ENCODE assay signal across 8 cellular contexts in genomic region chr3:28348637-28349396, GRCh38. TPM values are rescaled to one million over a fixed set of nuclear protein-coding genes. Genes with fewer than 3 reads are reported as not detected.
DNase-seq lines count a peak whose midpoint lies in the region; ATAC-seq, FAIRE-seq and TF ChIP-seq lines count a peak whose summit lies in the region.

AZI2 (minus strand) TSS chr3:28348824; CDS start chr3:28340617, 8,207 bp downstream.
ZCWPW2 (plus strand) TSS chr3:28348721; CDS start chr3:28413069, 64,348 bp downstream.

- FAIRE-seq in pancreas (lab: Jason Lieb, UNC), result no peak

- H3K4me1 Mint-ChIP-seq in activated naive CD8-positive, alpha-beta T cell treated with anti-CD3 and anti-CD28 coated beads, Interleukin-2, amount 10 ng/mL, durations not matched to agents 7 days and 5 days, result peaks cover 36% of the 10 kb centered on the region

- no peaks in the 10 kb centered on the region for H3K27me3 ChIP-seq in pancreas
- H3K27me3 ChIP-seq in tibial nerve, result no peaks in the 10 kb centered on the region

- peak; percentile 88 for ATAC-seq in HG02623 (IDR thresholded peaks at IDR 0.05; ENCODE audit: unreplicated experiment)
- peak; percentile 84 for ATAC-seq in activated naive CD8-positive, alpha-beta T cell treated with anti-CD3 and anti-CD28 coated beads, Interleukin-2, amount 10 ng/mL, durations not matched to agents 7 days and 5 days (ENCODE audit: low read depth)
- ATAC-seq in Right ventricle myocardium inferior, result peak; percentile 97
- peak; percentile 95 to 97 (median 96) for ATAC-seq in pancreas

- peak within 1 kb of the TSS; percentile 99 for H3K27ac Mint-ChIP-seq in activated naive CD8-positive, alpha-beta T cell treated with anti-CD3 and anti-CD28 coated beads, Interleukin-2, amount 10 ng/mL, durations not matched to agents 7 days and 5 days

- H3K36me3 ChIP-seq in pancreas (no peaks in the 10 kb centered on the region), tibial nerve (peaks cover 0 to 22% (median 0%) of the 10 kb centered on the region in 3 donors)

- intact Hi-C loops in Right ventricle myocardium inferior (cut with DNase I), result loop anchor here (2.0 kb wide), 1 partner anchor 108 kb away; the partner anchor contains the start of gene CMC1
- intact Hi-C loops in pancreas (cut with DNase I), result no loop called here

- H3K4me3 Mint-ChIP-seq in activated naive CD8-positive, alpha-beta T cell treated with anti-CD3 and anti-CD28 coated beads, Interleukin-2, amount 10 ng/mL, durations not matched to agents 7 days and 5 days, result peak within 1 kb of the TSS; percentile 98

- peaks cover 5% of the 10 kb centered on the region for H3K9me3 Mint-ChIP-seq in activated naive CD8-positive, alpha-beta T cell treated with anti-CD3 and anti-CD28 coated beads, Interleukin-2, amount 10 ng/mL, durations not matched to agents 7 days and 5 days

- peak within 1 kb of the TSS; percentile 72 for H3K4me3 ChIP-seq in GM12864 (ENCODE audit: low read depth, low read length)
- peak within 1 kb of the TSS; percentile 58 to 77 (median 61) for H3K4me3 ChIP-seq in pancreas
- peak within 1 kb of the TSS; percentile 59 to 93 (median 82) for H3K4me3 ChIP-seq in tibial nerve

- TF ChIP-seq POLR2A in tibial nerve (IDR thresholded peaks at IDR 0.05), result peak; percentile 93 to 95

- peak; percentile 28 for TF ChIP-seq CTCF in GM12864 (IDR thresholded peaks at IDR 0.05; ENCODE audit: low read depth, low read length, missing control alignments)
- no peak for TF ChIP-seq CTCF in pancreas (IDR thresholded peaks at IDR 0.05)
- TF ChIP-seq CTCF in tibial nerve (IDR thresholded peaks at IDR 0.05), result peak in 1 of 5 experiments; percentile 14

- WGBS in pancreas, 2 donors, result 0 to 1% methylated on average over 77 to 79 of the region's 79 CpGs
- WGBS in tibial nerve, 2 donors, result 1% methylated on average over 52 to 73 of the region's 79 CpGs

- H3K27ac ChIP-seq in pancreas (peak within 1 kb of the TSS; percentile 99 to 100 (median 99)), tibial nerve (peak within 1 kb of the TSS; percentile 89 to 100 (median 99))

- H3K4me1 ChIP-seq in pancreas (peaks cover 8 to 33% (median 19%) of the 10 kb centered on the region in 3 donors), tibial nerve (peaks cover 0 to 56% (median 16%) of the 10 kb centered on the region in 4 donors)

- peaks cover 36% of the 10 kb centered on the region for H3K36me3 Mint-ChIP-seq in activated naive CD8-positive, alpha-beta T cell treated with anti-CD3 and anti-CD28 coated beads, Interleukin-2, amount 10 ng/mL, durations not matched to agents 7 days and 5 days

- POLR2A ChIA-PET in activated naive CD8-positive, alpha-beta T cell treated with anti-CD3 and anti-CD28 coated beads, Interleukin-2, amount 10 ng/mL, durations not matched to agents 7 days and 5 days (lab: Charles Lee), result interaction anchor here (0.9 to 2.5 kb wide), 18 partner anchors 9 to 869 kb away, joined by 3 to 20 read pairs (median 4); partner anchors contain the start of genes EOMES and SLC4A7

- TF ChIP-seq EP300 in tibial nerve (IDR thresholded peaks at IDR 0.05), result peak; percentile 11 to 96

- H3K27me3 Mint-ChIP-seq in activated naive CD8-positive, alpha-beta T cell treated with anti-CD3 and anti-CD28 coated beads, Interleukin-2, amount 10 ng/mL, durations not matched to agents 7 days and 5 days, result no peaks in the 10 kb centered on the region

- peak; percentile 79 for DNase-seq in GM12864 (ENCODE audit: low read depth)
- peak; percentile 85 for DNase-seq in NCI-H1092 treated with DMSO at 0.1 percent for 48 hours (lab: John Stamatoyannopoulos, UW)
- DNase-seq in SKM-1 (lab: John Stamatoyannopoulos, UW; ENCODE audit: unreplicated experiment), result peak; percentile 84
- peak; percentile 95 for DNase-seq in activated naive CD8-positive, alpha-beta T cell treated with anti-CD3 and anti-CD28 coated beads, Interleukin-2, amount 10 ng/mL, durations not matched to agents 7 days and 5 days
- DNase-seq in Right ventricle myocardium inferior (ENCODE audit: missing footprints), result peak; percentile 97
- DNase-seq in pancreas, result peak; percentile 95 to 97 (median 96)
- peak; percentile 92 to 93 for DNase-seq in tibial nerve (ENCODE audit: low spot score in 2 of 2)

- peaks cover 0 to 4% (median 0%) of the 10 kb centered on the region in 4 donors for H3K9me3 ChIP-seq in pancreas
- peaks cover 0 to 23% (median 8%) of the 10 kb centered on the region in 4 donors for H3K9me3 ChIP-seq in tibial nerve

RNA-seq across cellular contexts. Expression of gene AZI2, which starts in this region (rescaled TPM):
- total RNA-seq in activated naive CD8-positive, alpha-beta T cell treated with anti-CD3 and anti-CD28 coated beads, Interleukin-2, amount 10 ng/mL, durations not matched to agents 7 days and 5 days, result 10 to 100 TPM; 55.1 to 59.8 TPM
- total RNA-seq in Right ventricle myocardium inferior, result 42.6 TPM
- 10 to 100 TPM; 26.6 to 35.9 (median 31.2) TPM for total RNA-seq in pancreas
- 10 to 100 TPM; 13.2 to 21.7 TPM for polyA plus RNA-seq in pancreas
- total RNA-seq in tibial nerve, result 100 to 1,000 TPM in 1 of 4 donors, 10 to 100 TPM in 3; 75.9 to 130 (median 88.2) TPM

RNA-seq across cellular contexts. Expression of gene ZCWPW2, which starts in this region (rescaled TPM):
- total RNA-seq in activated naive CD8-positive, alpha-beta T cell treated with anti-CD3 and anti-CD28 coated beads, Interleukin-2, amount 10 ng/mL, durations not matched to agents 7 days and 5 days, result under 1 TPM; 0.25 to 0.79 TPM
- total RNA-seq in Right ventricle myocardium inferior (2.0 TPM), pancreas (1 to 10 TPM in 4 of 6 donors, under 1 TPM in 2; 0.70 to 1.5 (median 1.0) TPM), tibial nerve (1 to 10 TPM in 1 of 4 donors, under 1 TPM in 3; 0.39 to 2.7 (median 0.89) TPM)
- 1 to 10 TPM in 1 of 2 donors, under 1 TPM in 1; 0.84 to 1.5 TPM for polyA plus RNA-seq in pancreas

Comparison
In these comparisons a context has a peak if more than half of its experiments do, and no peak if none do; other contexts are left out.
1. Peak in every context shown above with its lines: DNase-seq, ATAC-seq, H3K4me3 ChIP-seq and H3K27ac ChIP-seq.